7 cellular contexts compared by ENCODE assay signal in genomic region chr1:184462990-184463389, GRCh38.
"Had no signal": no experiment of that assay in that cellular context is flagged by ENCODE, and none has a peak within 500 bp of the region (broad histone marks: within the 10 kb centered on the region; RNA-seq: fewer than 3 reads in every experiment).

No MANE protein-coding gene starts in this region.

- H3K4me2 ChIP-seq: GM23338 had no signal

- H3K4me3 ChIP-seq: GM23338, K562 had no signal

- DNase-seq: H9, HCEC 1CT, IMR-90, Karpas-422, KG1 had no signal

- ATAC-seq: GM23338, K562 had no signal

- H2AFZ ChIP-seq: GM23338 had no signal
